In the genomic region with DNA sequence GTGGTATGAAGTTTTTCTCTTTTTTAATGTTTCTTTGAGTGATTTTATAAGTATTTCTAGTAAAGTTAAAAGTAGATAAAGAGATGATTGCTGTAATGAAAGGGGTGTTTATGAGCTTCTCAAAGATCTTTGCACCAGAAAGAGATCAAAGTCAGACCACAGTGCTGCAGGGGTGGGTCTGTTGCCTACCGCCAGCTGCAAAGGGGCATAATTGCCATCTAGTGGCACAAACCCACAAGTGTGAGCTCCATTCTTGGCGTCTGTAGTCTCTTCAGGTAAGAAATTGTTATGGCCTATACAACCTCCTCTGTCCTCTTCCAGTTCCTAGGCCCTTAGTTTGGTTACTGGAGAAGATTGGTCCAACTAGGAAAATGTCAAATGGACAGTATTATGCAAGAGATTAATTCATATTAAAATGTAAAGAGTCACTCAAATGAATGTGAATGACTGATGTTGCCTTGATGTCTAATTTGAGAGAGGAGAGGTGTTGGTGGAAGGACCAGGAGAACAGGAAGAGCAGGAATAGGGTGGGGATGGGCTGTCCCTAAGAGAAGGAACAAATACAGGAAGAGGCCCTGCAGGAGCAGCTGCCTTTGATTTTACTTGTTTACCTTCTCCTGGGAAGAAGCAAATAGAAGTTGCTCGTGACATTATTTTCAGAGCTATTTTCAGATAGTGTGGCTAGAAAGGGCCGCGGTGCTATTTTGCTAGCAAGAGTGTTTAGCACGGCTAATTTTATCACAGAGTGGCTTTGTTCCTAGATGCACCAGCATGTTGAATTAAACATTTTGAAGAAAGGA, we compare ENCODE assay signal across 9 cellular contexts. TPM values are rescaled to one million over a fixed set of nuclear protein-coding genes. Genes with fewer than 3 reads are reported as not detected.
DNase-seq lines count a peak whose midpoint lies in the region; ATAC-seq, FAIRE-seq and TF ChIP-seq lines count a peak whose summit lies in the region.
"Had no signal": no experiment of that assay in that cellular context is flagged by ENCODE, and none has a peak within 500 bp of the region (broad histone marks: within the 10 kb centered on the region; RNA-seq: fewer than 3 reads in every experiment).

No MANE protein-coding gene starts in this region.

- DNase-seq in DMS 273 (lab: John Stamatoyannopoulos, UW; ENCODE audit: unreplicated experiment), result peak; percentile 50
- DNase-seq in DMS 273 treated with DMSO at 0.1 percent for 48 hours (lab: John Stamatoyannopoulos, UW), result no peak
- peak; percentile 16 for DNase-seq in NCI-H1694 (lab: John Stamatoyannopoulos, UW)
- DNase-seq in activated T-cell treated with anti-CD3 and anti-CD28 coated beads for 48 hours (ENCODE audit: low read depth), result peak; percentile 8
- peak; percentile 42 to 63 for DNase-seq in left colon
- DNase-seq in stimulated activated naive CD8-positive, alpha-beta T cell treated with anti-CD3 and anti-CD28 coated beads, Interleukin-15, Interleukin-2, amounts not matched to agents 100 U/mL and 50 U/mL, for 24 hours, result peak; percentile 37
- no peak for DNase-seq in nucleus accumbens (lab: John Stamatoyannopoulos, UW)
- DNase-seq in H54 (ENCODE audit: insufficient read length, low spot score), result no peak

- no peak for FAIRE-seq in H54 (lab: Jason Lieb, UNC)
- FAIRE-seq: A204.1 had no signal

- intact Hi-C loops in left colon (cut with DNase I, micrococcal nuclease), result no loop called here

- ATAC-seq in left colon, result peak; percentile 95
- peak; percentile 60 for ATAC-seq in stimulated activated naive CD8-positive, alpha-beta T cell treated with anti-CD3 and anti-CD28 coated beads, Interleukin-15, Interleukin-2, amounts not matched to agents 100 U/mL and 50 U/mL, for 24 hours

- no peak for TF ChIP-seq POLR2A in H54 (IDR thresholded peaks at IDR 0.05; ENCODE audit: low read depth, low read length)

RNA-seq across cellular contexts. Expression of gene GSK3B, which starts 53.0 kb away (rescaled TPM):
- total RNA-seq in left colon, result 10 to 100 TPM; 39.3 to 47.5 TPM

Comparison
In these comparisons a context has a peak if more than half of its experiments do, and no peak if none do; other contexts are left out.
1. DNase-seq: peak in DMS 273 (single experiment), NCI-H1694 (single experiment), activated T-cell treated with anti-CD3 and anti-CD28 coated beads for 48 hours (single experiment), left colon (2 of 2) and stimulated activated naive CD8-positive, alpha-beta T cell treated with anti-CD3 and anti-CD28 coated beads, Interleukin-15, Interleukin-2, amounts not matched to agents 100 U/mL and 50 U/mL, for 24 hours (single experiment); none in DMS 273 treated with DMSO at 0.1 percent for 48 hours (single experiment), nucleus accumbens (0 of 56) and H54 (single experiment).